29 cellular contexts compared by ENCODE assay signal in the genomic region with DNA sequence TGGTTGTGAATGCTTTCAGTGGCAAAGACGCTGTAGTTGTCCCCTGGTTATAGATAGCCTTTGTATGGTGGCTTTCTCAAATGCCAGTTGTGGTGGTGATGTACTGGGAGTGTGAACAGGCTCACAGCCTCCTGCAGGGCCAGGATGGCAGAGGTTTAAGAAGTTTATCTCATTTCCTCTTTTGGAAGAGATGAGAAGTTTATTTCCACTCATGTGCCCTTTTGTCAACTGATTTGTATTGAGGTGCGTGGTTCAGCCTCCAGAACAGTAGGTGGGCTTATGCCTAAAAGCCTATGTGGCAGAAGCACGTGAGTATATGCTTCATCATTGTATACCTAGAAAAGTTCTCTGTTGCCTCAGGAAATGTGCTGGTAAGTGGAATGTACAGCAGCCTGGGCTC. TPM values are rescaled to one million over a fixed set of nuclear protein-coding genes. Genes with fewer than 3 reads are reported as not detected.
"Had no signal": no experiment of that assay in that cellular context is flagged by ENCODE, and none has a peak within 500 bp of the region (broad histone marks: within the 10 kb centered on the region; RNA-seq: fewer than 3 reads in every experiment).

No MANE protein-coding gene starts in this region.

- H3K36me3 Mint-ChIP-seq: activated naive CD4-positive, alpha-beta T cell treated with anti-CD3 and anti-CD28 coated beads, Interleukin-2, amount 10 ng/mL, durations not matched to agents 7 days and 5 days had no signal

- H3K27ac Mint-ChIP-seq: activated B cell treated with CpG ODN at 0.5 μM for 24 hours; activated CD4-positive, alpha-beta memory T cell treated with anti-CD3 and anti-CD28 coated beads for 36 hours; activated CD4-positive, alpha-beta T cell treated with anti-CD3 and anti-CD28 coated beads, Interleukin-2, amount 10 ng/mL, durations not matched to agents 7 days and 5 days; activated naive CD4-positive, alpha-beta T cell treated with anti-CD3 and anti-CD28 coated beads, Interleukin-2, amount 10 ng/mL, durations not matched to agents 7 days and 5 days; activated naive CD8-positive, alpha-beta T cell treated with anti-CD3 and anti-CD28 coated beads, Interleukin-2, amount 10 ng/mL, durations not matched to agents 7 days and 5 days; activated T-helper 17 cell treated with anti-CD3 and anti-CD28 coated beads, Interleukin-2, amount 50 U/mL, for 72 hours; T-helper 17 cell had no signal

- H3K4me3 Mint-ChIP-seq: activated B cell treated with CpG ODN at 0.5 μM for 24 hours; activated CD4-positive, alpha-beta memory T cell treated with anti-CD3 and anti-CD28 coated beads for 36 hours; activated CD4-positive, alpha-beta T cell treated with anti-CD3 and anti-CD28 coated beads, Interleukin-2, amount 10 ng/mL, durations not matched to agents 7 days and 5 days; activated naive CD4-positive, alpha-beta T cell treated with anti-CD3 and anti-CD28 coated beads, Interleukin-2, amount 10 ng/mL, durations not matched to agents 7 days and 5 days; activated naive CD8-positive, alpha-beta T cell treated with anti-CD3 and anti-CD28 coated beads, Interleukin-2, amount 10 ng/mL, durations not matched to agents 7 days and 5 days; activated T-helper 17 cell treated with anti-CD3 and anti-CD28 coated beads, Interleukin-2, amount 50 U/mL, for 72 hours; T-helper 17 cell had no signal

- H2AFZ ChIP-seq: PC-9 had no signal

- H3K9me3 Mint-ChIP-seq: activated T-helper 17 cell treated with anti-CD3 and anti-CD28 coated beads, Interleukin-2, amount 50 U/mL, for 72 hours had no signal

- H3K4me2 ChIP-seq: PC-9 had no signal

- H3K27ac ChIP-seq: breast epithelium, PC-9 had no signal

- DNase-seq: activated B cell treated with CpG ODN at 0.5 μM for 24 hours; activated CD4-positive, alpha-beta memory T cell treated with anti-CD3 and anti-CD28 coated beads for 36 hours; activated CD4-positive, alpha-beta T cell treated with anti-CD3 and anti-CD28 coated beads for 1 hour; activated CD4-positive, alpha-beta T cell treated with anti-CD3 and anti-CD28 coated beads, Interleukin-2, amount 10 ng/mL, durations not matched to agents 7 days and 5 days; activated CD8-positive, alpha-beta memory T cell treated with anti-CD3 and anti-CD28 coated beads for 24 hours; activated gamma-delta T cell; activated naive CD4-positive, alpha-beta T cell treated with anti-CD3 and anti-CD28 coated beads, Interleukin-2, amount 10 ng/mL, durations not matched to agents 7 days and 5 days; activated naive CD8-positive, alpha-beta T cell treated with anti-CD3 and anti-CD28 coated beads, Interleukin-2, amount 10 ng/mL, durations not matched to agents 7 days and 5 days; activated T-cell treated with anti-CD3 and anti-CD28 coated beads, Interleukin-2, amount 50 U/mL, for 48 hours; aorta; caudate nucleus; Kasumi-1; KBM-7; NCI-H1092 treated with DMSO at 0.1 percent for 48 hours; NCI-H1417 treated with DMSO at 0.1 percent for 48 hours; NCI-H1694; NCI-H2029; NCI-H345; NCI-H510A; NCI-H69; NK-92 treated with Interleukin-12 subunit alpha and Interleukin-12 subunit beta, amount 100 ng/mL, for 24 hours; PC-9; SHP77 treated with DMSO at 0.1 percent for 48 hours; T-helper 17 cell; T-helper 9 cell had no signal

- H3K4me1 ChIP-seq: breast epithelium had no signal

- H3K9me3 ChIP-seq: breast epithelium had no signal

- H3K36me3 ChIP-seq: breast epithelium had no signal

- H3K4me1 Mint-ChIP-seq: activated CD4-positive, alpha-beta T cell treated with anti-CD3 and anti-CD28 coated beads, Interleukin-2, amount 10 ng/mL, durations not matched to agents 7 days and 5 days; activated naive CD4-positive, alpha-beta T cell treated with anti-CD3 and anti-CD28 coated beads, Interleukin-2, amount 10 ng/mL, durations not matched to agents 7 days and 5 days; activated naive CD8-positive, alpha-beta T cell treated with anti-CD3 and anti-CD28 coated beads, Interleukin-2, amount 10 ng/mL, durations not matched to agents 7 days and 5 days; activated T-helper 17 cell treated with anti-CD3 and anti-CD28 coated beads, Interleukin-2, amount 50 U/mL, for 72 hours; T-helper 17 cell had no signal

- H3K27me3 Mint-ChIP-seq: activated CD4-positive, alpha-beta memory T cell treated with anti-CD3 and anti-CD28 coated beads for 36 hours had no signal

- H3K4me3 ChIP-seq: breast epithelium, PC-9 had no signal

- ATAC-seq: activated T-helper 17 cell treated with anti-CD3 and anti-CD28 coated beads, Interleukin-2, amount 50 U/mL, for 72 hours; T-helper 17 cell had no signal

- H3K27me3 ChIP-seq: breast epithelium had no signal

RNA-seq across cellular contexts. Expression of a gene that starts 13.7 kb away (rescaled TPM):
- total RNA-seq: activated CD4-positive, alpha-beta memory T cell treated with anti-CD3 and anti-CD28 coated beads for 36 hours; activated CD4-positive, alpha-beta T cell treated with anti-CD3 and anti-CD28 coated beads, Interleukin-2, amount 10 ng/mL, durations not matched to agents 7 days and 5 days; cerebellum; SK-MEL-5 had no signal

RNA-seq across cellular contexts. Expression of a gene that starts 37.7 kb away (rescaled TPM):
- total RNA-seq: activated B cell treated with CpG ODN at 0.5 μM for 24 hours; activated CD4-positive, alpha-beta memory T cell treated with anti-CD3 and anti-CD28 coated beads for 36 hours; activated CD4-positive, alpha-beta T cell treated with anti-CD3 and anti-CD28 coated beads, Interleukin-2, amount 10 ng/mL, durations not matched to agents 7 days and 5 days; activated naive CD8-positive, alpha-beta T cell treated with anti-CD3 and anti-CD28 coated beads, Interleukin-2, amount 10 ng/mL, durations not matched to agents 7 days and 5 days; activated T-helper 17 cell treated with anti-CD3 and anti-CD28 coated beads, Interleukin-2, amount 50 U/mL, for 72 hours; aorta; breast epithelium; PC-9; SK-MEL-5; T-helper 17 cell had no signal
